8 cellular contexts compared by ENCODE assay signal in genomic region chr2:86238354-86238753, GRCh38. TPM values are rescaled to one million over a fixed set of nuclear protein-coding genes. Genes with fewer than 3 reads are reported as not detected.
DNase-seq lines count a peak whose midpoint lies in the region; ATAC-seq, FAIRE-seq and TF ChIP-seq lines count a peak whose summit lies in the region.

No MANE protein-coding gene starts in this region.

- H3K4me3 ChIP-seq in ascending aorta = no peak overlapping the region

- FAIRE-seq in GM18507 (lab: Jason Lieb, UNC) = peak; percentile 90

- no peaks in the 10 kb centered on the region for H3K27me3 ChIP-seq in ascending aorta

- ATAC-seq in HG02759 (IDR thresholded peaks at IDR 0.05; ENCODE audit: unreplicated experiment) = peak; percentile 97
- no peak for ATAC-seq in HG03439 (IDR thresholded peaks at IDR 0.05; ENCODE audit: unreplicated experiment)

- H3K27ac ChIP-seq in ascending aorta = no peak overlapping the region

- H3K36me3 Mint-ChIP-seq in endothelial cell (ENCODE audit: low read depth, unreplicated experiment) = peaks cover 7% of the 10 kb centered on the region

- no peaks in the 10 kb centered on the region for H3K36me3 ChIP-seq in ascending aorta

- intact Hi-C loops in posterior vena cava (cut with DNase I) = no loop called here
- intact Hi-C loops in ascending aorta (cut with DNase I) = no loop called here

- H3K4me1 ChIP-seq in ascending aorta = peaks cover 0 to 7% of the 10 kb centered on the region in 2 donors

- H3K4me3 Mint-ChIP-seq in endothelial cell (ENCODE audit: unreplicated experiment) = no peak overlapping the region

- H3K27me3 Mint-ChIP-seq in endothelial cell (ENCODE audit: unreplicated experiment) = peaks cover 7% of the 10 kb centered on the region

- no peaks in the 10 kb centered on the region for H3K9me3 Mint-ChIP-seq in endothelial cell (ENCODE audit: unreplicated experiment)

- H3K27ac Mint-ChIP-seq in endothelial cell (ENCODE audit: unreplicated experiment) = no peak overlapping the region

- DNase-seq in GM18507 (ENCODE audit: extremely low spot score, insufficient read length, low read depth) (no peak), posterior vena cava (ENCODE audit: low spot score) (peak; percentile 67), endothelial cell (ENCODE audit: low spot score) (no peak), ascending aorta (ENCODE audit: low spot score in 2 of 2) (no peak), NCI-H2171 (lab: John Stamatoyannopoulos, UW) (no peak)
- peak; percentile 65 for DNase-seq in activated CD4-positive, alpha-beta T cell treated with anti-CD3 and anti-CD28 coated beads for 48 hours

- peaks cover 38% of the 10 kb centered on the region for H3K4me1 Mint-ChIP-seq in endothelial cell (ENCODE audit: unreplicated experiment)

- no peak for TF ChIP-seq CTCF in endothelial cell (IDR thresholded peaks at IDR 0.05; ENCODE audit: unreplicated experiment)
- TF ChIP-seq CTCF in ascending aorta (IDR thresholded peaks at IDR 0.05) = no peak

- no peaks in the 10 kb centered on the region for H3K9me3 ChIP-seq in ascending aorta

RNA-seq across cellular contexts. Expression of gene MRPL35, which starts 39.1 kb away (rescaled TPM):
- total RNA-seq in posterior vena cava (10 to 100 TPM; 30.8 to 39.4 TPM), endothelial cell (ENCODE audit: unreplicated experiment) (30.8 TPM), ascending aorta (4.7 TPM)

RNA-seq across cellular contexts. Expression of gene IMMT, which starts 43.1 kb away (rescaled TPM):
- 10 to 100 TPM; 67.6 to 73.7 TPM for total RNA-seq in posterior vena cava
- total RNA-seq in endothelial cell (ENCODE audit: unreplicated experiment) = 107 TPM
- total RNA-seq in ascending aorta = 97.1 TPM

Comparison
In these comparisons a context has a peak if more than half of its experiments do, and no peak if none do; other contexts are left out.
1. DNase-seq: peak in activated CD4-positive, alpha-beta T cell treated with anti-CD3 and anti-CD28 coated beads for 48 hours (single experiment) and posterior vena cava (single experiment); none in GM18507 (single experiment), endothelial cell (single experiment), ascending aorta (0 of 2) and NCI-H2171 (single experiment).